Comparison of ENCODE assay signal across 1 cellular context in the genomic region with DNA sequence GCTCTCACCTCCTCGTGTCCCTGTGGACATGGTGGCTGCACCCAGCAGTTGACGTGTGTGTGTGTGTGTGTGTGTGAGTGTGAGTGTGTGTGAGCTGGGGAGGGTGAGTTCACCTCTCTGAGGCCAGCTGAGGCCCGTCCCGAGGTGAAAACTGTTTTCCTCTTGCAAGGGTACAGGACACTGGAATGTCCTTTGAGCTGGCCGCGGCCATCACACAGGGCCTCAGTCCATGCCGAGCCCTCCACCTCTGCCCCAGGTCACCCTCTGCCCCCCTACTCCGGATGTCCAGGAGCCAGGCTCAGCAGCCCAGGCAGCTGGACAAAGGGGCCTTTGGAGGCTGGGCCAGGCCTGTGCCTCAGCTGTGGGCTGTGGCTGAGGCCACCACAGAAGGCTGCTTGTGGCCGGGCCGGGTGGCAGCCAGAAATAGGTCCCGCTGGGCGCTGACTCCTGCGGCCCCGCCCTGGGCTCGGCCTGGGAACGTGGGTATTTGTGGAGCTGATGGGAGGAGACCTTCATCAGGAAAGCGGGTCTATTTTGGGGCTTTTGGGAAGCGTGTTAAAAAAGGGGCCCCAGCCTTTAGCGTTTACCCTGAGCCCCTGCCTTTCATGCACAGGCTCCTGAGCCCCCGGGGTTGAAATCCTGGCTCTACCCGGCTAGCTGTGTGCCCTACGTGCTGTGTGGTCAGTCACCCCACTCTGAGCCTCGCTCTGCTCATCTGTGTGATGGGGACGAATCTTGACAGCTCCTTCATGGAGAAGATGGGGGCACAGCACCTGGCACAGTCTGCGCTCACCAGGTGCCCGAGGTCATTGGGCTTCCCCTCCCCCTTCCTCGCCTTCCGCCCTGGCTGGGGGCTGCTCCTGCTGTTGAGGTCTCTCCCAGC.
TF ChIP-seq lines count a peak whose summit lies in the region.

No MANE protein-coding gene starts in this region.

TF ChIP-seq in HepG2, 621 proteins besides CTCF, POLR2A, EP300 and RAD21 (continued from another document and continues in another):
- TF ChIP-seq ZNF609 (CRISPR knock-in tag; IDR thresholded peaks at IDR 0.05; ENCODE audit: borderline replicate concordance) (peak; percentile 64; the same call in 1 of the 2 replicates), ATF1 (CRISPR knock-in tag; IDR thresholded peaks at IDR 0.05) (no peak), MIXL1 (CRISPR knock-in tag; IDR thresholded peaks at IDR 0.05) (no peak), CBX1 (IDR thresholded peaks at IDR 0.05; ENCODE audit: low read depth) (no peak), ZNF432 (CRISPR knock-in tag; IDR thresholded peaks at IDR 0.05; ENCODE audit: borderline replicate concordance) (no peak), ZNF20 (CRISPR knock-in tag; IDR thresholded peaks at IDR 0.05) (no peak), ZNF33A (CRISPR knock-in tag; IDR thresholded peaks at IDR 0.05; ENCODE audit: borderline replicate concordance) (no peak), ZNF772 (CRISPR knock-in tag; IDR thresholded peaks at IDR 0.05) (peak; percentile 94), TCF7L2 (IDR thresholded peaks at IDR 0.05; ENCODE audit: low read depth, low read length) (no peak), HNF1B (CRISPR knock-in tag; IDR thresholded peaks at IDR 0.05) (peak; percentile 89), RXRB (CRISPR knock-in tag; IDR thresholded peaks at IDR 0.05; ENCODE audit: borderline replicate concordance) (peak; percentile 88), POLR2G (IDR thresholded peaks at IDR 0.05; ENCODE audit: low read depth, low read length) (peak; percentile 21; the same call in 1 of the 2 replicates), SP140L (CRISPR knock-in tag; IDR thresholded peaks at IDR 0.05; ENCODE audit: borderline replicate concordance) (no peak), ZNF543 (CRISPR knock-in tag; IDR thresholded peaks at IDR 0.05) (no peak), SRSF4 (IDR thresholded peaks at IDR 0.05; ENCODE audit: low read depth, low read length, poor library complexity, severe bottlenecking) (no peak), ZNF567 (CRISPR knock-in tag; IDR thresholded peaks at IDR 0.05; ENCODE audit: borderline replicate concordance) (no peak), MEIS1 (CRISPR knock-in tag; IDR thresholded peaks at IDR 0.05; ENCODE audit: borderline replicate concordance) (0 out of 2 replicates have a peak, but pooled peaks have one; percentile 43), ZNF138 (CRISPR knock-in tag; IDR thresholded peaks at IDR 0.05; ENCODE audit: low read depth) (no peak), PHF8 (CRISPR knock-in tag; IDR thresholded peaks at IDR 0.05) (0 out of 2 replicates have a peak, but pooled peaks have one; percentile 16), NR3C1 (CRISPR knock-in tag; IDR thresholded peaks at IDR 0.05) (no peak), SMC3 (IDR thresholded peaks at IDR 0.05; ENCODE audit: low read length) (no peak), ARNTL (CRISPR knock-in tag; IDR thresholded peaks at IDR 0.05) (0 out of 2 replicates have a peak, but pooled peaks have one; percentile 38), ZNF878 (CRISPR knock-in tag; IDR thresholded peaks at IDR 0.05) (peak; percentile 56; the same call in 1 of the 2 replicates), NR2C2 (CRISPR knock-in tag; IDR thresholded peaks at IDR 0.05; ENCODE audit: borderline replicate concordance) (peak; percentile 31; the same call in 1 of the 2 replicates), ZSCAN22 (CRISPR knock-in tag; IDR thresholded peaks at IDR 0.05) (no peak), RARG (CRISPR knock-in tag; IDR thresholded peaks at IDR 0.05; ENCODE audit: low read depth) (no peak), ZBTB38 (CRISPR knock-in tag; IDR thresholded peaks at IDR 0.05) (no peak), ZNF546 (CRISPR knock-in tag; conservative IDR thresholded peaks at IDR 0.05) (no peak)
- TF ChIP-seq, protein P1, sequence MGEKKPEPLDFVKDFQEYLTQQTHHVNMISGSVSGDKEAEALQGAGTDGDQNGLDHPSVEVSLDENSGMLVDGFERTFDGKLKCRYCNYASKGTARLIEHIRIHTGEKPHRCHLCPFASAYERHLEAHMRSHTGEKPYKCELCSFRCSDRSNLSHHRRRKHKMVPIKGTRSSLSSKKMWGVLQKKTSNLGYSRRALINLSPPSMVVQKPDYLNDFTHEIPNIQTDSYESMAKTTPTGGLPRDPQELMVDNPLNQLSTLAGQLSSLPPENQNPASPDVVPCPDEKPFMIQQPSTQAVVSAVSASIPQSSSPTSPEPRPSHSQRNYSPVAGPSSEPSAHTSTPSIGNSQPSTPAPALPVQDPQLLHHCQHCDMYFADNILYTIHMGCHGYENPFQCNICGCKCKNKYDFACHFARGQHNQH (CRISPR knock-in tag; IDR thresholded peaks at IDR 0.05) = peak; percentile 55; the same call in 1 of the 2 replicates
- TF ChIP-seq, protein P2, sequence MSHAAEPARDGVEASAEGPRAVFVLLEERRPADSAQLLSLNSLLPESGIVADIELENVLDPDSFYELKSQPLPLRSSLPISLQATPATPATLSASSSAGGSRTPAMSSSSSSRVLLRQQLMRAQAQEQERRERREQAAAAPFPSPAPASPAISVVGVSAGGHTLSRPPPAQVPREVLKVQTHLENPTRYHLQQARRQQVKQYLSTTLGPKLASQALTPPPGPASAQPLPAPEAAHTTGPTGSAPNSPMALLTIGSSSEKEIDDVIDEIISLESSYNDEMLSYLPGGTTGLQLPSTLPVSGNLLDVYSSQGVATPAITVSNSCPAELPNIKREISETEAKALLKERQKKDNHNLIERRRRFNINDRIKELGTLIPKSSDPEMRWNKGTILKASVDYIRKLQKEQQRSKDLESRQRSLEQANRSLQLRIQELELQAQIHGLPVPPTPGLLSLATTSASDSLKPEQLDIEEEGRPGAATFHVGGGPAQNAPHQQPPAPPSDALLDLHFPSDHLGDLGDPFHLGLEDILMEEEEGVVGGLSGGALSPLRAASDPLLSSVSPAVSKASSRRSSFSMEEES (CRISPR knock-in tag; IDR thresholded peaks at IDR 0.05) = peak; percentile 42; the same call in 1 of the 2 replicates
- TF ChIP-seq, protein P3, sequence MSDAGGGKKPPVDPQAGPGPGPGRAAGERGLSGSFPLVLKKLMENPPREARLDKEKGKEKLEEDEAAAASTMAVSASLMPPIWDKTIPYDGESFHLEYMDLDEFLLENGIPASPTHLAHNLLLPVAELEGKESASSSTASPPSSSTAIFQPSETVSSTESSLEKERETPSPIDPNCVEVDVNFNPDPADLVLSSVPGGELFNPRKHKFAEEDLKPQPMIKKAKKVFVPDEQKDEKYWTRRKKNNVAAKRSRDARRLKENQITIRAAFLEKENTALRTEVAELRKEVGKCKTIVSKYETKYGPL (CRISPR knock-in tag; IDR thresholded peaks at IDR 0.05) = no peak
- TF ChIP-seq, protein P4, sequence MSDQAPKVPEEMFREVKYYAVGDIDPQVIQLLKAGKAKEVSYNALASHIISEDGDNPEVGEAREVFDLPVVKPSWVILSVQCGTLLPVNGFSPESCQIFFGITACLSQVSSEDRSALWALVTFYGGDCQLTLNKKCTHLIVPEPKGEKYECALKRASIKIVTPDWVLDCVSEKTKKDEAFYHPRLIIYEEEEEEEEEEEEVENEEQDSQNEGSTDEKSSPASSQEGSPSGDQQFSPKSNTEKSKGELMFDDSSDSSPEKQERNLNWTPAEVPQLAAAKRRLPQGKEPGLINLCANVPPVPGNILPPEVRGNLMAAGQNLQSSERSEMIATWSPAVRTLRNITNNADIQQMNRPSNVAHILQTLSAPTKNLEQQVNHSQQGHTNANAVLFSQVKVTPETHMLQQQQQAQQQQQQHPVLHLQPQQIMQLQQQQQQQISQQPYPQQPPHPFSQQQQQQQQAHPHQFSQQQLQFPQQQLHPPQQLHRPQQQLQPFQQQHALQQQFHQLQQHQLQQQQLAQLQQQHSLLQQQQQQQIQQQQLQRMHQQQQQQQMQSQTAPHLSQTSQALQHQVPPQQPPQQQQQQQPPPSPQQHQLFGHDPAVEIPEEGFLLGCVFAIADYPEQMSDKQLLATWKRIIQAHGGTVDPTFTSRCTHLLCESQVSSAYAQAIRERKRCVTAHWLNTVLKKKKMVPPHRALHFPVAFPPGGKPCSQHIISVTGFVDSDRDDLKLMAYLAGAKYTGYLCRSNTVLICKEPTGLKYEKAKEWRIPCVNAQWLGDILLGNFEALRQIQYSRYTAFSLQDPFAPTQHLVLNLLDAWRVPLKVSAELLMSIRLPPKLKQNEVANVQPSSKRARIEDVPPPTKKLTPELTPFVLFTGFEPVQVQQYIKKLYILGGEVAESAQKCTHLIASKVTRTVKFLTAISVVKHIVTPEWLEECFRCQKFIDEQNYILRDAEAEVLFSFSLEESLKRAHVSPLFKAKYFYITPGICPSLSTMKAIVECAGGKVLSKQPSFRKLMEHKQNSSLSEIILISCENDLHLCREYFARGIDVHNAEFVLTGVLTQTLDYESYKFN (CRISPR knock-in tag; conservative IDR thresholded peaks at IDR 0.05) = peak; percentile 86
- TF ChIP-seq, protein P5, sequence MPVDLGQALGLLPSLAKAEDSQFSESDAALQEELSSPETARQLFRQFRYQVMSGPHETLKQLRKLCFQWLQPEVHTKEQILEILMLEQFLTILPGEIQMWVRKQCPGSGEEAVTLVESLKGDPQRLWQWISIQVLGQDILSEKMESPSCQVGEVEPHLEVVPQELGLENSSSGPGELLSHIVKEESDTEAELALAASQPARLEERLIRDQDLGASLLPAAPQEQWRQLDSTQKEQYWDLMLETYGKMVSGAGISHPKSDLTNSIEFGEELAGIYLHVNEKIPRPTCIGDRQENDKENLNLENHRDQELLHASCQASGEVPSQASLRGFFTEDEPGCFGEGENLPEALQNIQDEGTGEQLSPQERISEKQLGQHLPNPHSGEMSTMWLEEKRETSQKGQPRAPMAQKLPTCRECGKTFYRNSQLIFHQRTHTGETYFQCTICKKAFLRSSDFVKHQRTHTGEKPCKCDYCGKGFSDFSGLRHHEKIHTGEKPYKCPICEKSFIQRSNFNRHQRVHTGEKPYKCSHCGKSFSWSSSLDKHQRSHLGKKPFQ (CRISPR knock-in tag; IDR thresholded peaks at IDR 0.05; ENCODE audit: insufficient replicate concordance) = peak; percentile 82
- TF ChIP-seq, protein P6, sequence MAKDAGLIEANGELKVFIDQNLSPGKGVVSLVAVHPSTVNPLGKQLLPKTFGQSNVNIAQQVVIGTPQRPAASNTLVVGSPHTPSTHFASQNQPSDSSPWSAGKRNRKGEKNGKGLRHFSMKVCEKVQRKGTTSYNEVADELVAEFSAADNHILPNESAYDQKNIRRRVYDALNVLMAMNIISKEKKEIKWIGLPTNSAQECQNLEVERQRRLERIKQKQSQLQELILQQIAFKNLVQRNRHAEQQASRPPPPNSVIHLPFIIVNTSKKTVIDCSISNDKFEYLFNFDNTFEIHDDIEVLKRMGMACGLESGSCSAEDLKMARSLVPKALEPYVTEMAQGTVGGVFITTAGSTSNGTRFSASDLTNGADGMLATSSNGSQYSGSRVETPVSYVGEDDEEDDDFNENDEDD (CRISPR knock-in tag; IDR thresholded peaks at IDR 0.05; ENCODE audit: borderline replicate concordance) = no peak
- TF ChIP-seq, protein P7, sequence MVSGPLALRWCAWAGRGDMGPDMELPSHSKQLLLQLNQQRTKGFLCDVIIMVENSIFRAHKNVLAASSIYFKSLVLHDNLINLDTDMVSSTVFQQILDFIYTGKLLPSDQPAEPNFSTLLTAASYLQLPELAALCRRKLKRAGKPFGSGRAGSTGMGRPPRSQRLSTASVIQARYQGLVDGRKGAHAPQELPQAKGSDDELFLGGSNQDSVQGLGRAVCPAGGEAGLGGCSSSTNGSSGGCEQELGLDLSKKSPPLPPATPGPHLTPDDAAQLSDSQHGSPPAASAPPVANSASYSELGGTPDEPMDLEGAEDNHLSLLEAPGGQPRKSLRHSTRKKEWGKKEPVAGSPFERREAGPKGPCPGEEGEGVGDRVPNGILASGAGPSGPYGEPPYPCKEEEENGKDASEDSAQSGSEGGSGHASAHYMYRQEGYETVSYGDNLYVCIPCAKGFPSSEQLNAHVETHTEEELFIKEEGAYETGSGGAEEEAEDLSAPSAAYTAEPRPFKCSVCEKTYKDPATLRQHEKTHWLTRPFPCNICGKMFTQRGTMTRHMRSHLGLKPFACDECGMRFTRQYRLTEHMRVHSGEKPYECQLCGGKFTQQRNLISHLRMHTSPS (CRISPR knock-in tag; IDR thresholded peaks at IDR 0.05; ENCODE audit: low read depth) = peak; percentile 87
